Comparison of ENCODE assay signal across 1 cellular context in genomic region chr1:46735708-46736324, GRCh38.
A peak's percentile ranks its signal among the peaks of the same experiment; 100 is the strongest.
TF ChIP-seq lines count a peak whose summit lies in the region.

No MANE protein-coding gene starts in this region.

TF ChIP-seq in HepG2, 621 proteins besides CTCF, POLR2A, EP300 and RAD21 (continued from another document and continues in another):
- TF ChIP-seq LBX2 (CRISPR knock-in tag; IDR thresholded peaks at IDR 0.05; ENCODE audit: borderline replicate concordance) (no peak), ERF (CRISPR knock-in tag; IDR thresholded peaks at IDR 0.05) (peak; percentile 83), CC2D1A (CRISPR knock-in tag; IDR thresholded peaks at IDR 0.05) (no peak), ZNF589 (CRISPR knock-in tag; conservative IDR thresholded peaks at IDR 0.05) (no peak), JUNB (CRISPR knock-in tag; IDR thresholded peaks at IDR 0.05; ENCODE audit: borderline replicate concordance) (no peak), BRCA1 (CRISPR knock-in tag; IDR thresholded peaks at IDR 0.05) (0 out of 2 replicates have a peak, but pooled peaks have one; percentile 74), NFIC (IDR thresholded peaks at IDR 0.05; ENCODE audit: low read length) (no peak), ZMAT3 (CRISPR knock-in tag; conservative IDR thresholded peaks at IDR 0.05) (0 out of 2 replicates have a peak, but pooled peaks have one; percentile 43), SAP130 (CRISPR knock-in tag; IDR thresholded peaks at IDR 0.05; ENCODE audit: low read depth) (peak; percentile 61), KLF13 (CRISPR knock-in tag; IDR thresholded peaks at IDR 0.05) (no peak), ZNF850 (CRISPR knock-in tag; conservative IDR thresholded peaks at IDR 0.05) (no peak), MEF2D (CRISPR knock-in tag; IDR thresholded peaks at IDR 0.05) (peak; percentile 53; the same call in 1 of the 2 replicates), KDM2A (CRISPR knock-in tag; IDR thresholded peaks at IDR 0.05; ENCODE audit: borderline replicate concordance, low read depth) (no peak), MTF1 (CRISPR knock-in tag; IDR thresholded peaks at IDR 0.05) (peak; percentile 69; the same call in 1 of the 2 replicates), ZNF652 (CRISPR knock-in tag; IDR thresholded peaks at IDR 0.05; ENCODE audit: borderline replicate concordance, low read depth) (no peak), TGIF2 (CRISPR knock-in tag; IDR thresholded peaks at IDR 0.05) (peak; percentile 91), ZNF816 (CRISPR knock-in tag; IDR thresholded peaks at IDR 0.05; ENCODE audit: borderline replicate concordance) (0 out of 2 replicates have a peak, but pooled peaks have one; percentile 42), HIVEP1 (CRISPR knock-in tag; IDR thresholded peaks at IDR 0.05) (no peak), ZNF296 (CRISPR knock-in tag; conservative IDR thresholded peaks at IDR 0.05) (no peak), ZNF720 (CRISPR knock-in tag; IDR thresholded peaks at IDR 0.05) (no peak), NFRKB (IDR thresholded peaks at IDR 0.05) (no peak), SCMH1 (CRISPR knock-in tag; IDR thresholded peaks at IDR 0.05; ENCODE audit: borderline replicate concordance) (no peak), SAFB2 (CRISPR knock-in tag; IDR thresholded peaks at IDR 0.05; ENCODE audit: borderline replicate concordance, low read depth) (no peak), CCAR2 (optimal IDR thresholded peaks at IDR 0.05; ENCODE audit: low read depth, low read length) (no peak), FLYWCH1 (CRISPR knock-in tag; IDR thresholded peaks at IDR 0.05) (no peak), ZNF569 (CRISPR knock-in tag; IDR thresholded peaks at IDR 0.05; ENCODE audit: borderline replicate concordance) (no peak), ZNF33B (CRISPR knock-in tag; IDR thresholded peaks at IDR 0.05) (0 out of 2 replicates have a peak, but pooled peaks have one; percentile 62), PHF5A (CRISPR knock-in tag; IDR thresholded peaks at IDR 0.05; ENCODE audit: low read depth, unreplicated experiment) (no peak), ZNF878 (CRISPR knock-in tag; IDR thresholded peaks at IDR 0.05) (no peak), POLR2G (IDR thresholded peaks at IDR 0.05; ENCODE audit: low read depth, low read length) (no peak), ZNF580 (CRISPR knock-in tag; IDR thresholded peaks at IDR 0.05; ENCODE audit: borderline replicate concordance, low read depth) (peak; percentile 88; the same call in 1 of the 2 replicates), HNRNPUL1 (IDR thresholded peaks at IDR 0.05; ENCODE audit: low read depth, low read length) (no peak), TCF7L2 (IDR thresholded peaks at IDR 0.05; ENCODE audit: low read depth, low read length) (no peak), AKAP8 (CRISPR knock-in tag; IDR thresholded peaks at IDR 0.05) (no peak), BCL6 (CRISPR knock-in tag; IDR thresholded peaks at IDR 0.05) (peak; percentile 34; the same call in 1 of the 2 replicates)
- TF ChIP-seq, protein P1, sequence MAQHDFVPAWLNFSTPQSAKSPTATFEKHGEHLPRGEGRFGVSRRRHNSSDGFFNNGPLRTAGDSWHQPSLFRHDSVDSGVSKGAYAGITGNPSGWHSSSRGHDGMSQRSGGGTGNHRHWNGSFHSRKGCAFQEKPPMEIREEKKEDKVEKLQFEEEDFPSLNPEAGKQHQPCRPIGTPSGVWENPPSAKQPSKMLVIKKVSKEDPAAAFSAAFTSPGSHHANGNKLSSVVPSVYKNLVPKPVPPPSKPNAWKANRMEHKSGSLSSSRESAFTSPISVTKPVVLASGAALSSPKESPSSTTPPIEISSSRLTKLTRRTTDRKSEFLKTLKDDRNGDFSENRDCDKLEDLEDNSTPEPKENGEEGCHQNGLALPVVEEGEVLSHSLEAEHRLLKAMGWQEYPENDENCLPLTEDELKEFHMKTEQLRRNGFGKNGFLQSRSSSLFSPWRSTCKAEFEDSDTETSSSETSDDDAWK (CRISPR knock-in tag; IDR thresholded peaks at IDR 0.05) = no peak
- TF ChIP-seq, protein P2, sequence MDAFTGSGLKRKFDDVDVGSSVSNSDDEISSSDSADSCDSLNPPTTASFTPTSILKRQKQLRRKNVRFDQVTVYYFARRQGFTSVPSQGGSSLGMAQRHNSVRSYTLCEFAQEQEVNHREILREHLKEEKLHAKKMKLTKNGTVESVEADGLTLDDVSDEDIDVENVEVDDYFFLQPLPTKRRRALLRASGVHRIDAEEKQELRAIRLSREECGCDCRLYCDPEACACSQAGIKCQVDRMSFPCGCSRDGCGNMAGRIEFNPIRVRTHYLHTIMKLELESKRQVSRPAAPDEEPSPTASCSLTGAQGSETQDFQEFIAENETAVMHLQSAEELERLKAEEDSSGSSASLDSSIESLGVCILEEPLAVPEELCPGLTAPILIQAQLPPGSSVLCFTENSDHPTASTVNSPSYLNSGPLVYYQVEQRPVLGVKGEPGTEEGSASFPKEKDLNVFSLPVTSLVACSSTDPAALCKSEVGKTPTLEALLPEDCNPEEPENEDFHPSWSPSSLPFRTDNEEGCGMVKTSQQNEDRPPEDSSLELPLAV (CRISPR knock-in tag; conservative IDR thresholded peaks at IDR 0.05; ENCODE audit: low read depth) = no peak
- TF ChIP-seq, protein P3, sequence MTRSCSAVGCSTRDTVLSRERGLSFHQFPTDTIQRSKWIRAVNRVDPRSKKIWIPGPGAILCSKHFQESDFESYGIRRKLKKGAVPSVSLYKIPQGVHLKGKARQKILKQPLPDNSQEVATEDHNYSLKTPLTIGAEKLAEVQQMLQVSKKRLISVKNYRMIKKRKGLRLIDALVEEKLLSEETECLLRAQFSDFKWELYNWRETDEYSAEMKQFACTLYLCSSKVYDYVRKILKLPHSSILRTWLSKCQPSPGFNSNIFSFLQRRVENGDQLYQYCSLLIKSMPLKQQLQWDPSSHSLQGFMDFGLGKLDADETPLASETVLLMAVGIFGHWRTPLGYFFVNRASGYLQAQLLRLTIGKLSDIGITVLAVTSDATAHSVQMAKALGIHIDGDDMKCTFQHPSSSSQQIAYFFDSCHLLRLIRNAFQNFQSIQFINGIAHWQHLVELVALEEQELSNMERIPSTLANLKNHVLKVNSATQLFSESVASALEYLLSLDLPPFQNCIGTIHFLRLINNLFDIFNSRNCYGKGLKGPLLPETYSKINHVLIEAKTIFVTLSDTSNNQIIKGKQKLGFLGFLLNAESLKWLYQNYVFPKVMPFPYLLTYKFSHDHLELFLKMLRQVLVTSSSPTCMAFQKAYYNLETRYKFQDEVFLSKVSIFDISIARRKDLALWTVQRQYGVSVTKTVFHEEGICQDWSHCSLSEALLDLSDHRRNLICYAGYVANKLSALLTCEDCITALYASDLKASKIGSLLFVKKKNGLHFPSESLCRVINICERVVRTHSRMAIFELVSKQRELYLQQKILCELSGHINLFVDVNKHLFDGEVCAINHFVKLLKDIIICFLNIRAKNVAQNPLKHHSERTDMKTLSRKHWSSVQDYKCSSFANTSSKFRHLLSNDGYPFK (CRISPR knock-in tag; IDR thresholded peaks at IDR 0.05; ENCODE audit: borderline replicate concordance) = no peak
- TF ChIP-seq, protein P4, sequence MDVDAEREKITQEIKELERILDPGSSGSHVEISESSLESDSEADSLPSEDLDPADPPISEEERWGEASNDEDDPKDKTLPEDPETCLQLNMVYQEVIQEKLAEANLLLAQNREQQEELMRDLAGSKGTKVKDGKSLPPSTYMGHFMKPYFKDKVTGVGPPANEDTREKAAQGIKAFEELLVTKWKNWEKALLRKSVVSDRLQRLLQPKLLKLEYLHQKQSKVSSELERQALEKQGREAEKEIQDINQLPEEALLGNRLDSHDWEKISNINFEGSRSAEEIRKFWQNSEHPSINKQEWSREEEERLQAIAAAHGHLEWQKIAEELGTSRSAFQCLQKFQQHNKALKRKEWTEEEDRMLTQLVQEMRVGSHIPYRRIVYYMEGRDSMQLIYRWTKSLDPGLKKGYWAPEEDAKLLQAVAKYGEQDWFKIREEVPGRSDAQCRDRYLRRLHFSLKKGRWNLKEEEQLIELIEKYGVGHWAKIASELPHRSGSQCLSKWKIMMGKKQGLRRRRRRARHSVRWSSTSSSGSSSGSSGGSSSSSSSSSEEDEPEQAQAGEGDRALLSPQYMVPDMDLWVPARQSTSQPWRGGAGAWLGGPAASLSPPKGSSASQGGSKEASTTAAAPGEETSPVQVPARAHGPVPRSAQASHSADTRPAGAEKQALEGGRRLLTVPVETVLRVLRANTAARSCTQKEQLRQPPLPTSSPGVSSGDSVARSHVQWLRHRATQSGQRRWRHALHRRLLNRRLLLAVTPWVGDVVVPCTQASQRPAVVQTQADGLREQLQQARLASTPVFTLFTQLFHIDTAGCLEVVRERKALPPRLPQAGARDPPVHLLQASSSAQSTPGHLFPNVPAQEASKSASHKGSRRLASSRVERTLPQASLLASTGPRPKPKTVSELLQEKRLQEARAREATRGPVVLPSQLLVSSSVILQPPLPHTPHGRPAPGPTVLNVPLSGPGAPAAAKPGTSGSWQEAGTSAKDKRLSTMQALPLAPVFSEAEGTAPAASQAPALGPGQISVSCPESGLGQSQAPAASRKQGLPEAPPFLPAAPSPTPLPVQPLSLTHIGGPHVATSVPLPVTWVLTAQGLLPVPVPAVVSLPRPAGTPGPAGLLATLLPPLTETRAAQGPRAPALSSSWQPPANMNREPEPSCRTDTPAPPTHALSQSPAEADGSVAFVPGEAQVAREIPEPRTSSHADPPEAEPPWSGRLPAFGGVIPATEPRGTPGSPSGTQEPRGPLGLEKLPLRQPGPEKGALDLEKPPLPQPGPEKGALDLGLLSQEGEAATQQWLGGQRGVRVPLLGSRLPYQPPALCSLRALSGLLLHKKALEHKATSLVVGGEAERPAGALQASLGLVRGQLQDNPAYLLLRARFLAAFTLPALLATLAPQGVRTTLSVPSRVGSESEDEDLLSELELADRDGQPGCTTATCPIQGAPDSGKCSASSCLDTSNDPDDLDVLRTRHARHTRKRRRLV (CRISPR knock-in tag; IDR thresholded peaks at IDR 0.05) = no peak
- TF ChIP-seq, protein P5, sequence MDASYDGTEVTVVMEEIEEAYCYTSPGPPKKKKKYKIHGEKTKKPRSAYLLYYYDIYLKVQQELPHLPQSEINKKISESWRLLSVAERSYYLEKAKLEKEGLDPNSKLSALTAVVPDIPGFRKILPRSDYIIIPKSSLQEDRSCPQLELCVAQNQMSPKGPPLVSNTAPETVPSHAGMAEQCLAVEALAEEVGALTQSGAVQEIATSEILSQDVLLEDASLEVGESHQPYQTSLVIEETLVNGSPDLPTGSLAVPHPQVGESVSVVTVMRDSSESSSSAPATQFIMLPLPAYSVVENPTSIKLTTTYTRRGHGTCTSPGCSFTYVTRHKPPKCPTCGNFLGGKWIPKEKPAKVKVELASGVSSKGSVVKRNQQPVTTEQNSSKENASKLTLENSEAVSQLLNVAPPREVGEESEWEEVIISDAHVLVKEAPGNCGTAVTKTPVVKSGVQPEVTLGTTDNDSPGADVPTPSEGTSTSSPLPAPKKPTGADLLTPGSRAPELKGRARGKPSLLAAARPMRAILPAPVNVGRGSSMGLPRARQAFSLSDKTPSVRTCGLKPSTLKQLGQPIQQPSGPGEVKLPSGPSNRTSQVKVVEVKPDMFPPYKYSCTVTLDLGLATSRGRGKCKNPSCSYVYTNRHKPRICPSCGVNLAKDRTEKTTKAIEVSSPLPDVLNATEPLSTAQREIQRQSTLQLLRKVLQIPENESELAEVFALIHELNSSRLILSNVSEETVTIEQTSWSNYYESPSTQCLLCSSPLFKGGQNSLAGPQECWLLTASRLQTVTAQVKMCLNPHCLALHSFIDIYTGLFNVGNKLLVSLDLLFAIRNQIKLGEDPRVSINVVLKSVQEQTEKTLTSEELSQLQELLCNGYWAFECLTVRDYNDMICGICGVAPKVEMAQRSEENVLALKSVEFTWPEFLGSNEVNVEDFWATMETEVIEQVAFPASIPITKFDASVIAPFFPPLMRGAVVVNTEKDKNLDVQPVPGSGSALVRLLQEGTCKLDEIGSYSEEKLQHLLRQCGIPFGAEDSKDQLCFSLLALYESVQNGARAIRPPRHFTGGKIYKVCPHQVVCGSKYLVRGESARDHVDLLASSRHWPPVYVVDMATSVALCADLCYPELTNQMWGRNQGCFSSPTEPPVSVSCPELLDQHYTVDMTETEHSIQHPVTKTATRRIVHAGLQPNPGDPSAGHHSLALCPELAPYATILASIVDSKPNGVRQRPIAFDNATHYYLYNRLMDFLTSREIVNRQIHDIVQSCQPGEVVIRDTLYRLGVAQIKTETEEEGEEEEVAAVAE (CRISPR knock-in tag; IDR thresholded peaks at IDR 0.05; ENCODE audit: borderline replicate concordance) = peak; percentile 92; the same call in 1 of the 2 replicates
- TF ChIP-seq, protein P6, sequence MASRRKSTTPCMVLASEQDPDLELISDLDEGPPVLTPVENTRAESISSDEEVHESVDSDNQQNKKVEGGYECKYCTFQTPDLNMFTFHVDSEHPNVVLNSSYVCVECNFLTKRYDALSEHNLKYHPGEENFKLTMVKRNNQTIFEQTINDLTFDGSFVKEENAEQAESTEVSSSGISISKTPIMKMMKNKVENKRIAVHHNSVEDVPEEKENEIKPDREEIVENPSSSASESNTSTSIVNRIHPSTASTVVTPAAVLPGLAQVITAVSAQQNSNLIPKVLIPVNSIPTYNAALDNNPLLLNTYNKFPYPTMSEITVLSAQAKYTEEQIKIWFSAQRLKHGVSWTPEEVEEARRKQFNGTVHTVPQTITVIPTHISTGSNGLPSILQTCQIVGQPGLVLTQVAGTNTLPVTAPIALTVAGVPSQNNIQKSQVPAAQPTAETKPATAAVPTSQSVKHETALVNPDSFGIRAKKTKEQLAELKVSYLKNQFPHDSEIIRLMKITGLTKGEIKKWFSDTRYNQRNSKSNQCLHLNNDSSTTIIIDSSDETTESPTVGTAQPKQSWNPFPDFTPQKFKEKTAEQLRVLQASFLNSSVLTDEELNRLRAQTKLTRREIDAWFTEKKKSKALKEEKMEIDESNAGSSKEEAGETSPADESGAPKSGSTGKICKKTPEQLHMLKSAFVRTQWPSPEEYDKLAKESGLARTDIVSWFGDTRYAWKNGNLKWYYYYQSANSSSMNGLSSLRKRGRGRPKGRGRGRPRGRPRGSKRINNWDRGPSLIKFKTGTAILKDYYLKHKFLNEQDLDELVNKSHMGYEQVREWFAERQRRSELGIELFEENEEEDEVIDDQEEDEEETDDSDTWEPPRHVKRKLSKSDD (CRISPR knock-in tag; IDR thresholded peaks at IDR 0.05; ENCODE audit: low read depth) = no peak
